28 cellular contexts compared by ENCODE assay signal in the genomic region with DNA sequence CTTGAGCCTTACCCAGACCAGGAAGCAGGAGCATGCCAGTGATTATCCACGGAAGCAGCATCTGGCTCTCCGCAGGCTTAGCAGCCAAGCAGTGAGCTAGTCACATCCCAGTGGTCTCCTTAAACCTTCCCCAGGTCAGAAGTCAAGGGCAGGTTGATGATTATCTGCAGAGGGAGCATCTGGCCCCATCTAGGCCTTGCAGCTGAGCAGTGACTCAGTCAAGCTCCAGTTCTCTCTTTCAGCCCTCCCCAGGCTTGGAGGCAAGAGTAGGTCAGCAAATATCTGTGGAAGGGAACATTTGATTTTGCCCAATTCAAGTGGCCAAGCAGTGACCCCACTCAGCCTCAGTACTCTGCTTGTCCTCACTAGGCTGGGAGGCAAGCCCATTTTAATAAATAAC.
"Had no signal": no experiment of that assay in that cellular context is flagged by ENCODE, and none has a peak within 500 bp of the region (broad histone marks: within the 10 kb centered on the region; RNA-seq: fewer than 3 reads in every experiment).

No MANE protein-coding gene starts in this region.

- H3K36me3 ChIP-seq: heart left ventricle, pancreas, prostate gland, sigmoid colon, thyroid gland, upper lobe of left lung, vagina had no signal

- ATAC-seq: activated CD8-positive, alpha-beta T cell treated with anti-CD3 and anti-CD28 coated beads for 36 hours; activated T-cell treated with anti-CD3 and anti-CD28 coated beads, Interleukin-2, amount 50 U/mL, for 4 hours; activated T-helper 17 cell treated with anti-CD3 and anti-CD28 coated beads, Interleukin-2, amount 50 U/mL, for 72 hours; esophagus mucosa; heart left ventricle; pancreas; stimulated activated memory B cell treated with anti-CD40 and anti-IgM and Interleukin-4, amounts not matched to agents 10 μg/mL and 1 μg/mL and 100 μg/mL, for 72 hours; stimulated activated naive CD8-positive, alpha-beta T cell treated with anti-CD3 and anti-CD28 coated beads, Interleukin-15, amount 100 ng/mL, for 72 hours; WTC11 had no signal

- H3K4me1 ChIP-seq: pancreas, prostate gland, sigmoid colon, thyroid gland, upper lobe of left lung, vagina had no signal

- H3K9me3 ChIP-seq: pancreas, prostate gland, thyroid gland, vagina had no signal

- H3K27ac ChIP-seq: heart left ventricle, pancreas, prostate gland, sigmoid colon, thyroid gland, upper lobe of left lung, vagina had no signal

- DNase-seq: activated CD4-positive, alpha-beta T cell treated with anti-CD3 and anti-CD28 coated beads, Interleukin-2, amount 50 U/mL, for 1 hour; activated CD8-positive, alpha-beta T cell treated with anti-CD3 and anti-CD28 coated beads for 36 hours; activated gamma-delta T cell treated with Interleukin-2 at 50 U/mL for 16 hours; activated naive CD4-positive, alpha-beta T cell treated with anti-CD3 and anti-CD28 coated beads, Interleukin-2, amount 50 U/mL, for 16 hours; activated T-cell treated with anti-CD3 and anti-CD28 coated beads, Interleukin-2, amount 50 U/mL, for 4 hours; amygdala; caudate nucleus; endodermal cell; foreskin fibroblast; heart left ventricle; hypothalamus; immature natural killer cell; naive B cell; nephron progenitor cell; pancreas; sigmoid colon; stimulated activated CD4-positive, alpha-beta T cell treated with anti-CD3 and anti-CD28 coated beads, Interleukin-4, amount 100 ng/mL, for 24 hours; stimulated activated CD8-positive, alpha-beta memory T cell treated with anti-CD3 and anti-CD28 coated beads, Interleukin-4, amount 100 ng/mL, for 48 hours; stimulated activated naive CD8-positive, alpha-beta T cell treated with anti-CD3 and anti-CD28 coated beads, Interleukin-15, amount 100 ng/mL, for 72 hours; T-helper 9 cell; thyroid gland; upper lobe of left lung had no signal

- H3K4me3 ChIP-seq: heart left ventricle, pancreas, prostate gland, sigmoid colon, thyroid gland, upper lobe of left lung, vagina had no signal

- H3K27me3 ChIP-seq: pancreas, sigmoid colon, thyroid gland, upper lobe of left lung, vagina had no signal
